In genomic region chr2:108967757-108968156, GRCh38 we compare ENCODE assay signal across 24 cellular contexts. TPM values are rescaled to one million over a fixed set of nuclear protein-coding genes. Genes with fewer than 3 reads are reported as not detected.
DNase-seq lines count a peak whose midpoint lies in the region; FAIRE-seq and TF ChIP-seq lines count a peak whose summit lies in the region.
"Had no signal": no experiment of that assay in that cellular context is flagged by ENCODE, and none has a peak within 500 bp of the region (broad histone marks: within the 10 kb centered on the region; RNA-seq: fewer than 3 reads in every experiment).

No MANE protein-coding gene starts in this region.

- H3K4me1 Mint-ChIP-seq in activated naive CD4-positive, alpha-beta T cell treated with anti-CD3 and anti-CD28 coated beads, Interleukin-2, amount 50 U/mL, for 24 hours = peaks cover 99% of the 10 kb centered on the region
- H3K4me1 Mint-ChIP-seq in mesothelial cell of epicardium = peaks cover 63% of the 10 kb centered on the region

- FAIRE-seq in D721Med (lab: Jason Lieb, UNC) = peak; percentile 93
- FAIRE-seq: GM12878 had no signal

- DNase-seq in activated naive CD4-positive, alpha-beta T cell treated with anti-CD3 and anti-CD28 coated beads, Interleukin-2, amount 50 U/mL, for 16 hours = no peak
- DNase-seq in D721Med (ENCODE audit: insufficient read length, low spot score) = peak; percentile 66
- no peak for DNase-seq in mesothelial cell of epicardium (ENCODE audit: low spot score in 2 of 2, unreplicated experiment in 2 of 2)
- DNase-seq in NCI-H526 (lab: John Stamatoyannopoulos, UW) = no peak
- DNase-seq in COLO668 (lab: John Stamatoyannopoulos, UW; ENCODE audit: unreplicated experiment) = no peak
- no peak for DNase-seq in NCI-H1048 (lab: John Stamatoyannopoulos, UW)
- DNase-seq: ACHN; AML-193; CD8-positive, alpha-beta memory T cell; DMS 273 treated with DMSO at 0.1 percent for 48 hours; GDM1; H9; MG63; NCI-H1092 treated with DMSO at 0.1 percent for 48 hours; NCI-H2081 treated with DMSO at 0.1 percent for 48 hours; NCI-H226; NCI-H526 treated with DMSO at 0.1 percent for 48 hours; NK-92 treated with Interleukin-12 subunit alpha and Interleukin-12 subunit beta, amount 100 ng/mL, for 24 hours; SHP77 treated with DMSO at 0.1 percent for 48 hours had no signal

- H3K4me3 Mint-ChIP-seq in activated naive CD4-positive, alpha-beta T cell treated with anti-CD3 and anti-CD28 coated beads, Interleukin-2, amount 50 U/mL, for 24 hours = no peak overlapping the region
- H3K4me3 Mint-ChIP-seq in mesothelial cell of epicardium = no peak overlapping the region
- H3K4me3 Mint-ChIP-seq: CD8-positive, alpha-beta memory T cell; H9 had no signal

- no peak for TF ChIP-seq CTCF in D721Med (IDR thresholded peaks at IDR 0.05; ENCODE audit: insufficient read depth, missing control alignments)
- TF ChIP-seq CTCF in mesothelial cell of epicardium (IDR thresholded peaks at IDR 0.05; ENCODE audit: unreplicated experiment) = no peak

- H3K27me3 Mint-ChIP-seq in activated naive CD4-positive, alpha-beta T cell treated with anti-CD3 and anti-CD28 coated beads, Interleukin-2, amount 50 U/mL, for 24 hours = no peaks in the 10 kb centered on the region
- no peaks in the 10 kb centered on the region for H3K27me3 Mint-ChIP-seq in mesothelial cell of epicardium (ENCODE audit: low read depth)

- H3K9me3 Mint-ChIP-seq in activated naive CD4-positive, alpha-beta T cell treated with anti-CD3 and anti-CD28 coated beads, Interleukin-2, amount 50 U/mL, for 24 hours = no peaks in the 10 kb centered on the region
- H3K9me3 Mint-ChIP-seq in mesothelial cell of epicardium = no peaks in the 10 kb centered on the region
- H3K9me3 Mint-ChIP-seq: CD8-positive, alpha-beta memory T cell; H9 had no signal

- H3K27ac Mint-ChIP-seq in activated naive CD4-positive, alpha-beta T cell treated with anti-CD3 and anti-CD28 coated beads, Interleukin-2, amount 50 U/mL, for 24 hours = peak overlapping the region; percentile 81
- H3K27ac Mint-ChIP-seq in mesothelial cell of epicardium = peak overlapping the region; percentile 90

- no peaks in the 10 kb centered on the region for H3K36me3 Mint-ChIP-seq in activated naive CD4-positive, alpha-beta T cell treated with anti-CD3 and anti-CD28 coated beads, Interleukin-2, amount 50 U/mL, for 24 hours
- no peaks in the 10 kb centered on the region for H3K36me3 Mint-ChIP-seq in mesothelial cell of epicardium
- H3K36me3 Mint-ChIP-seq: CD8-positive, alpha-beta memory T cell had no signal

RNA-seq across cellular contexts. Expression of gene EDAR, which starts 21.3 kb away (rescaled TPM):
- 5.1 to 6.6 TPM (median 5.5 TPM) in 3 replicates for total RNA-seq in mesothelial cell of epicardium
- total RNA-seq: GM12878, H9, HT-29, OCI-LY7, RPMI7951 had no signal
